ENCODE assay signal across 11 cellular contexts in genomic region chr20:15895560-15896084, GRCh38.
DNase-seq lines count a peak whose midpoint lies in the region; ATAC-seq lines count a peak whose summit lies in the region.
"Had no signal": no experiment of that assay in that cellular context is flagged by ENCODE, and none has a peak within 500 bp of the region (broad histone marks: within the 10 kb centered on the region; RNA-seq: fewer than 3 reads in every experiment).

No MANE protein-coding gene starts in this region.

- ATAC-seq in GM18519 (IDR thresholded peaks at IDR 0.05; ENCODE audit: low FRiP score, unreplicated experiment): peak; percentile 97
- ATAC-seq in GM21390 (IDR thresholded peaks at IDR 0.05; ENCODE audit: unreplicated experiment): peak; percentile 88
- ATAC-seq in HG03135 (IDR thresholded peaks at IDR 0.05; ENCODE audit: unreplicated experiment): peak; percentile 87

- DNase-seq in dermis blood vessel endothelial cell: peak; percentile 2
- no peak for DNase-seq in cerebellum (ENCODE audit: low spot score)
- DNase-seq in NCI-H774 (lab: John Stamatoyannopoulos, UW): no peak
- no peak for DNase-seq in 8988T
- no peak for DNase-seq in HuH-7 (ENCODE audit: low spot score)
- DNase-seq: natural killer cell; NCI-H345; stimulated activated CD4-positive, alpha-beta T cell treated with anti-CD3 and anti-CD28 coated beads, Interleukin-1b, Interleukin-23, amount 100 ng/mL, for 48 hours had no signal
